In the genomic region with DNA sequence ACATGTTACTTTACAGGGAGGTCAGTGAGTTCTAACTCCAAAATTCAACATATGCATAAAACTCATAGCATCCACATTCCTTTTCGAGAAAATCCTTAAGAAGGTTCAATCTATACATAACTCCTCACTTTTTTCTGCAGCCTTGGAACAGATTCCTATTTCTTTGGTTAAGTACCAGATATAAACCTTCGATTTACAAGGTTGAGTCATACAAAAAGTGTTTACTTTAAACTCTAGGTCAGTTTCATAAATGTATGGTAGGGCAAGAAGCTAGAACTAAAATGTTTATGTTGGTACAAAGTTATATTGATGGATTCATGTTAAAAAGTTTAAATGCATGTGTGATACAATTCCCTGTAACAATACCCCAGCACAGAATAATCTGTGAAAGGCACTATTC, we compare ENCODE assay signal across 25 cellular contexts. TPM values are rescaled to one million over a fixed set of nuclear protein-coding genes. Genes with fewer than 3 reads are reported as not detected.
DNase-seq lines count a peak whose midpoint lies in the region; ATAC-seq and TF ChIP-seq lines count a peak whose summit lies in the region.
"Had no signal": no experiment of that assay in that cellular context is flagged by ENCODE, and none has a peak within 500 bp of the region (broad histone marks: within the 10 kb centered on the region; RNA-seq: fewer than 3 reads in every experiment).

No MANE protein-coding gene starts in this region.

- peaks cover 6% of the 10 kb centered on the region for H3K4me1 Mint-ChIP-seq in activated T-cell treated with anti-CD3 and anti-CD28 coated beads, Interleukin-2, amount 50 U/mL, for 72 hours (ENCODE audit: low read depth)
- peaks cover 38% of the 10 kb centered on the region for H3K4me1 Mint-ChIP-seq in HFFc6 (ENCODE audit: low read depth)
- H3K4me1 Mint-ChIP-seq: IgD-negative memory B cell had no signal

- H3K27ac Mint-ChIP-seq in activated T-cell treated with anti-CD3 and anti-CD28 coated beads, Interleukin-2, amount 50 U/mL, for 72 hours: peak overlapping the region; percentile 81
- peak overlapping the region; percentile 24 for H3K27ac Mint-ChIP-seq in HFFc6

- no peaks in the 10 kb centered on the region for H3K27me3 Mint-ChIP-seq in activated T-cell treated with anti-CD3 and anti-CD28 coated beads, Interleukin-2, amount 50 U/mL, for 72 hours (ENCODE audit: low read depth)
- H3K27me3 Mint-ChIP-seq in HFFc6 (ENCODE audit: insufficient read depth): no peaks in the 10 kb centered on the region; the same call in 1 of the 2 replicates
- H3K27me3 Mint-ChIP-seq: CD4-positive, alpha-beta memory T cell; IgD-negative memory B cell had no signal

- no peak for DNase-seq in activated T-cell treated with anti-CD3 and anti-CD28 coated beads, Interleukin-2, amount 50 U/mL, for 72 hours
- DNase-seq in activated T-cell treated with anti-CD3 and anti-CD28 coated beads, Interleukin-2, amount 50 U/mL, for 1 hour: no peak
- peak; percentile 11 for DNase-seq in HFFc6
- DNase-seq in fibroblast of peridontal ligament (ENCODE audit: extremely low read depth): peak; percentile 17
- DNase-seq in GF-D8 (lab: John Stamatoyannopoulos, UW): no peak
- DNase-seq in mucosa of gallbladder (ENCODE audit: low spot score): no peak
- DNase-seq: C1 segment of cervical spinal cord; CD4-positive, alpha-beta memory T cell; COR-L47; DMS53; GDM1; NCI-H1092; NCI-H1436; NCI-H187; NCI-H2081 treated with DMSO at 0.1 percent for 48 hours; NCI-H2171 treated with DMSO at 0.1 percent for 48 hours; NCI-H524; NCI-H748 treated with DMSO at 0.1 percent for 48 hours; PC-9; SJCRH30 had no signal

- peaks cover 7 to 34% of the 10 kb centered on the region in 2 donors for H3K36me3 Mint-ChIP-seq in activated T-cell treated with anti-CD3 and anti-CD28 coated beads, Interleukin-2, amount 50 U/mL, for 72 hours (ENCODE audit: insufficient read depth in 2 of 2)
- H3K36me3 Mint-ChIP-seq in HFFc6 (ENCODE audit: low read depth): peaks cover 29% of the 10 kb centered on the region

- H3K4me3 Mint-ChIP-seq in activated T-cell treated with anti-CD3 and anti-CD28 coated beads, Interleukin-2, amount 50 U/mL, for 72 hours: no peak overlapping the region
- no peak overlapping the region for H3K4me3 Mint-ChIP-seq in HFFc6
- H3K4me3 Mint-ChIP-seq: CD4-positive, alpha-beta memory T cell; IgD-negative memory B cell had no signal

- TF ChIP-seq CTCF in HFFc6 (IDR thresholded peaks at IDR 0.05): no peak

- ATAC-seq in activated T-cell treated with anti-CD3 and anti-CD28 coated beads, Interleukin-2, amount 50 U/mL, for 72 hours (replicated peaks in 1 of 2): no peak
- ATAC-seq in HG03571 (IDR thresholded peaks at IDR 0.05; ENCODE audit: unreplicated experiment): no peak
- no peak for ATAC-seq in GM18861 (IDR thresholded peaks at IDR 0.05; ENCODE audit: unreplicated experiment)
- ATAC-seq: Right ventricle myocardium inferior, SK-N-SH treated with all-trans-retinoic acid at 6 μM for 48 hours had no signal

- H3K9me3 Mint-ChIP-seq in activated T-cell treated with anti-CD3 and anti-CD28 coated beads, Interleukin-2, amount 50 U/mL, for 72 hours: no peaks in the 10 kb centered on the region
- H3K9me3 Mint-ChIP-seq in HFFc6: no peaks in the 10 kb centered on the region
- H3K9me3 Mint-ChIP-seq: IgD-negative memory B cell had no signal

RNA-seq across cellular contexts. Expression of gene CDKN2AIPNL, which starts 19.4 kb away (rescaled TPM):
- 10 to 100 TPM; 24.6 to 25.8 TPM for total RNA-seq in activated T-cell treated with anti-CD3 and anti-CD28 coated beads, Interleukin-2, amount 50 U/mL, for 72 hours
- 10 to 100 TPM; 23.3 to 30.2 (median 28.4) TPM for total RNA-seq in HFFc6 (2021; fragmentation: NEBNext Ultra II Directional; extraction: Animal tissue kit (Norgen Biotek cat#: 25700))
- total RNA-seq in mucosa of gallbladder: 18.0 TPM

RNA-seq across cellular contexts. Expression of gene UBE2B, which starts 20.9 kb away (rescaled TPM):
- 100 to 1,000 TPM; 129 to 162 TPM for total RNA-seq in activated T-cell treated with anti-CD3 and anti-CD28 coated beads, Interleukin-2, amount 50 U/mL, for 72 hours
- total RNA-seq in HFFc6 (2021; fragmentation: NEBNext Ultra II Directional; extraction: Animal tissue kit (Norgen Biotek cat#: 25700)): 100 to 1,000 TPM in 1 of 6 experiments, 10 to 100 TPM in 5; 85.0 to 105 (median 95.6) TPM
- 89.4 TPM for total RNA-seq in mucosa of gallbladder

RNA-seq across cellular contexts. Expression of gene CDKL3, which starts 25.3 kb away (rescaled TPM):
- 1 to 10 TPM; 3.9 to 5.8 TPM for total RNA-seq in activated T-cell treated with anti-CD3 and anti-CD28 coated beads, Interleukin-2, amount 50 U/mL, for 72 hours
- 1 to 10 TPM; 1.4 to 3.2 (median 2.2) TPM for total RNA-seq in HFFc6 (2021; fragmentation: NEBNext Ultra II Directional; extraction: Animal tissue kit (Norgen Biotek cat#: 25700))
- 3.8 TPM for total RNA-seq in mucosa of gallbladder

Comparison
In these comparisons a context has a peak if more than half of its experiments do, and no peak if none do; other contexts are left out.
1. DNase-seq: peak in HFFc6 (single experiment) and fibroblast of peridontal ligament (single experiment); none in activated T-cell treated with anti-CD3 and anti-CD28 coated beads, Interleukin-2, amount 50 U/mL, for 72 hours (0 of 2), activated T-cell treated with anti-CD3 and anti-CD28 coated beads, Interleukin-2, amount 50 U/mL, for 1 hour (single experiment), GF-D8 (single experiment) and mucosa of gallbladder (single experiment).